ENCODE assay signal across 16 cellular contexts in the genomic region with DNA sequence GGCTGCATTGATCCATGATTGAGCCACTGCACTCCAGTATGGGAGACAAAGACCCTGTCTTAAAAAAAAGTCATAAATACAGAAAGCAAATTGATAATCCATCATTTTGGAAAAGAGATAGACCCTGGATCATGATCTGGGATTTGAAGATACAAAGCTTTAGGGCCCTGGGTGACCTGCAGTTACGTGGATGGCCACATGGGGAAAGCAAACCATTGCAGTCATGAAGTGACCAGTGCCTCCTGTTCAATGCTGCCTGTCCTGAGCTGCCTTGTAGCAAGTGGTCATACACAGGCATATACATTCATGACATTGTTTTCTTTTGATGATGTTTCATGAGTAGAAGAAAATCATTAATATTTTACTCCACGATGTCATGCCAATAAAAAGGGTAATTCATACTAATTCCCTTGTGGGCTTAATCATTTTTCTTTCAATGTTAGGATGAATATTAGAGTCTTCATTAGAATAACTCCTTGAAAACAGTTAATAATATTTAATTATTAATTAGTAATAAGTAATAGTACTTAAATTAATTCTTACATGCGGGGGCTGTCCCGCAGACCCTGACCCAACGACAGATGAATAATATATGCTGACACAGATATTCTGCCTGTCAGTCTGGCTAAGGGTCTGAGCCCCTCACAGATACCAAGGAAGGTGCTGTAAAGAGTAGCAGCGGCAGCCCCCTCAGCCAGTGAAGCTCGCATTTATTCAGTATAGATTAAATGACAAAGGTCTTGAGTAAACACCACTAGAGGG.
DNase-seq lines count a peak whose midpoint lies in the region; ATAC-seq and TF ChIP-seq lines count a peak whose summit lies in the region.
"Had no signal": no experiment of that assay in that cellular context is flagged by ENCODE, and none has a peak within 500 bp of the region (broad histone marks: within the 10 kb centered on the region; RNA-seq: fewer than 3 reads in every experiment).

No MANE protein-coding gene starts in this region.

- peaks cover 2 to 7% of the 10 kb centered on the region in 2 donors for H3K9me3 Mint-ChIP-seq in activated T-cell treated with anti-CD3 and anti-CD28 coated beads, Interleukin-2, amount 50 U/mL, for 72 hours

- no peaks in the 10 kb centered on the region for H3K9me3 ChIP-seq in Panc1 (ENCODE audit: control insufficient read depth, insufficient read depth, low read depth, low read length)
- no peaks in the 10 kb centered on the region for H3K9me3 ChIP-seq in A673 (ENCODE audit: low read depth, low read length, poor library complexity, severe bottlenecking)

- POLR2A ChIA-PET in Panc1 (lab: Charles Lee) = no interaction called here
- POLR2A ChIA-PET in GM10248 (lab: Yijun Ruan, JAX) = no interaction called here
- POLR2A ChIA-PET in A673 (lab: Charles Lee; ENCODE audit: low non-redundant PET) = no interaction called here

- no peaks in the 10 kb centered on the region for H3K4me1 Mint-ChIP-seq in activated T-cell treated with anti-CD3 and anti-CD28 coated beads, Interleukin-2, amount 50 U/mL, for 72 hours (ENCODE audit: low read depth)

- H3K36me3 ChIP-seq in H7 (replicated peaks; ENCODE audit: control insufficient read depth, insufficient read depth, low read length) = no peaks in the 10 kb centered on the region
- no peaks in the 10 kb centered on the region for H3K36me3 ChIP-seq in Panc1 (ENCODE audit: control insufficient read depth, insufficient read depth, low read length)
- H3K36me3 ChIP-seq in A673 (ENCODE audit: insufficient read depth, low read length, poor library complexity, severe bottlenecking) = no peaks in the 10 kb centered on the region

- TF ChIP-seq CTCF in C4-2B (conservative IDR thresholded peaks at IDR 0.05) (peak; percentile 52), Panc1 (IDR thresholded peaks at IDR 0.05) (peak; percentile 43), fibroblast of the aortic adventitia (IDR thresholded peaks at IDR 0.05; ENCODE audit: insufficient read depth, low read length) (peak; percentile 13), GM10248 (IDR thresholded peaks at IDR 0.05; ENCODE audit: control extremely low read depth, extremely low read depth, low read depth, missing control alignments) (no peak), A673 (conservative IDR thresholded peaks at IDR 0.05; ENCODE audit: low read depth, low read length) (no peak)

- no peak overlapping the region for H3K27ac Mint-ChIP-seq in activated T-cell treated with anti-CD3 and anti-CD28 coated beads, Interleukin-2, amount 50 U/mL, for 72 hours

- in situ Hi-C loops in Panc1 (cut with HindIII; ENCODE audit: low pct_unique_long_range_greater_than_20kb, low sequenced_read_pairs) = no loop called here

- H3K4me1 ChIP-seq in Panc1 (ENCODE audit: control insufficient read depth, insufficient read depth, low read length) = no peaks in the 10 kb centered on the region
- no peaks in the 10 kb centered on the region for H3K4me1 ChIP-seq in A673 (ENCODE audit: insufficient read depth, low read length, poor library complexity, severe bottlenecking)

- H3K27ac ChIP-seq in C4-2B (no peak overlapping the region), Panc1 (ENCODE audit: low read length) (no peak overlapping the region), A673 (ENCODE audit: low read depth, low read length, poor library complexity, severe bottlenecking) (no peak overlapping the region)
- H3K27ac ChIP-seq: dorsolateral prefrontal cortex had no signal

- no peak for ATAC-seq in Panc1
- ATAC-seq in activated T-cell treated with anti-CD3 and anti-CD28 coated beads, Interleukin-2, amount 50 U/mL, for 72 hours (replicated peaks in 1 of 2) = no peak
- ATAC-seq: right cardiac atrium had no signal

- no TSS peak for BruUV-seq in Panc1 (replicated peaks; lab: Mats Ljungman, UMichigan)
- no TSS peak for BruUV-seq in A673 (replicated peaks; lab: Mats Ljungman, UMichigan)

- H3K27me3 Mint-ChIP-seq in activated T-cell treated with anti-CD3 and anti-CD28 coated beads, Interleukin-2, amount 50 U/mL, for 72 hours (ENCODE audit: low read depth) = no peaks in the 10 kb centered on the region

- no peak overlapping the region for H3K4me3 Mint-ChIP-seq in activated T-cell treated with anti-CD3 and anti-CD28 coated beads, Interleukin-2, amount 50 U/mL, for 72 hours

- intact Hi-C loops in Panc1 (cut with micrococcal nuclease; ENCODE audit: unreplicated experiment) (no loop called here), A673 (cut with micrococcal nuclease; ENCODE audit: unreplicated experiment) (no loop called here)

- peaks cover 26% of the 10 kb centered on the region; the same call in 1 of the 2 replicates for H3K27me3 ChIP-seq in H7 (ENCODE audit: control insufficient read depth, insufficient read depth, low read length)
- H3K27me3 ChIP-seq in Panc1 (ENCODE audit: control insufficient read depth, insufficient read depth, low read length) = no peaks in the 10 kb centered on the region
- no peaks in the 10 kb centered on the region for H3K27me3 ChIP-seq in A673 (replicated peaks; ENCODE audit: insufficient read depth, low read depth, low read length, poor library complexity)

- peak; percentile 0 for DNase-seq in H7
- no peak for DNase-seq in Panc1 (ENCODE audit: low read depth, low spot score)
- no peak for DNase-seq in fibroblast of the aortic adventitia (ENCODE audit: low read depth)
- no peak for DNase-seq in GM10248 (ENCODE audit: extremely low spot score)
- no peak for DNase-seq in NK-92 treated with Interleukin-12 subunit alpha and Interleukin-12 subunit beta, amount 100 ng/mL, for 24 hours (lab: John Stamatoyannopoulos, UW)
- no peak for DNase-seq in activated T-cell treated with anti-CD3 and anti-CD28 coated beads, Interleukin-2, amount 50 U/mL, for 72 hours
- DNase-seq in A673 (ENCODE audit: low spot score) = no peak
- DNase-seq: activated T-cell treated with anti-CD3 and anti-CD28 coated beads, Interleukin-2, amount 50 U/mL, for 1 hour; C1 segment of cervical spinal cord; dorsolateral prefrontal cortex; foreskin melanocyte; kidney; NCI-H1417 treated with DMSO at 0.1 percent for 48 hours; NCI-H524 treated with DMSO at 0.1 percent for 48 hours; right cardiac atrium had no signal

- CTCF ChIA-PET in Panc1 (lab: Charles Lee) = no interaction called here
- CTCF ChIA-PET in GM10248 (lab: Yijun Ruan, JAX) = interaction anchor here (1.0 to 1.2 kb wide), 2 partner anchors 10 to 14 kb away, joined by 3 to 4 read pairs; no protein-coding TSS in a partner anchor
- CTCF ChIA-PET in A673 (lab: Charles Lee) = no interaction called here

- H3K4me3 ChIP-seq in H7 (ENCODE audit: insufficient read depth, low read depth, low read length) = no peak overlapping the region
- no peak overlapping the region for H3K4me3 ChIP-seq in Panc1 (ENCODE audit: low read depth in 2 of 2, low read length in 2 of 2)
- no peak overlapping the region for H3K4me3 ChIP-seq in fibroblast of the aortic adventitia (ENCODE audit: low read depth, low read length)
- H3K4me3 ChIP-seq in A673 (ENCODE audit: low read depth, low read length, poor library complexity, severe bottlenecking) = no peak overlapping the region
- H3K4me3 ChIP-seq: dorsolateral prefrontal cortex had no signal

- H3K36me3 Mint-ChIP-seq in activated T-cell treated with anti-CD3 and anti-CD28 coated beads, Interleukin-2, amount 50 U/mL, for 72 hours (ENCODE audit: insufficient read depth in 2 of 2) = no peaks in the 10 kb centered on the region

Comparison
In these comparisons a context has a peak if more than half of its experiments do, and no peak if none do; other contexts are left out.
1. CTCF ChIP-seq: peak in C4-2B (single experiment), Panc1 (single experiment) and fibroblast of the aortic adventitia (single experiment); none in GM10248 (single experiment) and A673 (single experiment).